1 cellular context compared by ENCODE assay signal in genomic region chr17:47252209-47252608, GRCh38.
TF ChIP-seq lines count a peak whose summit lies in the region.

No MANE protein-coding gene starts in this region.

TF ChIP-seq in HepG2, 621 proteins besides CTCF, POLR2A, EP300 and RAD21 (continued from another document and continues in another):
- TF ChIP-seq, protein P1, sequence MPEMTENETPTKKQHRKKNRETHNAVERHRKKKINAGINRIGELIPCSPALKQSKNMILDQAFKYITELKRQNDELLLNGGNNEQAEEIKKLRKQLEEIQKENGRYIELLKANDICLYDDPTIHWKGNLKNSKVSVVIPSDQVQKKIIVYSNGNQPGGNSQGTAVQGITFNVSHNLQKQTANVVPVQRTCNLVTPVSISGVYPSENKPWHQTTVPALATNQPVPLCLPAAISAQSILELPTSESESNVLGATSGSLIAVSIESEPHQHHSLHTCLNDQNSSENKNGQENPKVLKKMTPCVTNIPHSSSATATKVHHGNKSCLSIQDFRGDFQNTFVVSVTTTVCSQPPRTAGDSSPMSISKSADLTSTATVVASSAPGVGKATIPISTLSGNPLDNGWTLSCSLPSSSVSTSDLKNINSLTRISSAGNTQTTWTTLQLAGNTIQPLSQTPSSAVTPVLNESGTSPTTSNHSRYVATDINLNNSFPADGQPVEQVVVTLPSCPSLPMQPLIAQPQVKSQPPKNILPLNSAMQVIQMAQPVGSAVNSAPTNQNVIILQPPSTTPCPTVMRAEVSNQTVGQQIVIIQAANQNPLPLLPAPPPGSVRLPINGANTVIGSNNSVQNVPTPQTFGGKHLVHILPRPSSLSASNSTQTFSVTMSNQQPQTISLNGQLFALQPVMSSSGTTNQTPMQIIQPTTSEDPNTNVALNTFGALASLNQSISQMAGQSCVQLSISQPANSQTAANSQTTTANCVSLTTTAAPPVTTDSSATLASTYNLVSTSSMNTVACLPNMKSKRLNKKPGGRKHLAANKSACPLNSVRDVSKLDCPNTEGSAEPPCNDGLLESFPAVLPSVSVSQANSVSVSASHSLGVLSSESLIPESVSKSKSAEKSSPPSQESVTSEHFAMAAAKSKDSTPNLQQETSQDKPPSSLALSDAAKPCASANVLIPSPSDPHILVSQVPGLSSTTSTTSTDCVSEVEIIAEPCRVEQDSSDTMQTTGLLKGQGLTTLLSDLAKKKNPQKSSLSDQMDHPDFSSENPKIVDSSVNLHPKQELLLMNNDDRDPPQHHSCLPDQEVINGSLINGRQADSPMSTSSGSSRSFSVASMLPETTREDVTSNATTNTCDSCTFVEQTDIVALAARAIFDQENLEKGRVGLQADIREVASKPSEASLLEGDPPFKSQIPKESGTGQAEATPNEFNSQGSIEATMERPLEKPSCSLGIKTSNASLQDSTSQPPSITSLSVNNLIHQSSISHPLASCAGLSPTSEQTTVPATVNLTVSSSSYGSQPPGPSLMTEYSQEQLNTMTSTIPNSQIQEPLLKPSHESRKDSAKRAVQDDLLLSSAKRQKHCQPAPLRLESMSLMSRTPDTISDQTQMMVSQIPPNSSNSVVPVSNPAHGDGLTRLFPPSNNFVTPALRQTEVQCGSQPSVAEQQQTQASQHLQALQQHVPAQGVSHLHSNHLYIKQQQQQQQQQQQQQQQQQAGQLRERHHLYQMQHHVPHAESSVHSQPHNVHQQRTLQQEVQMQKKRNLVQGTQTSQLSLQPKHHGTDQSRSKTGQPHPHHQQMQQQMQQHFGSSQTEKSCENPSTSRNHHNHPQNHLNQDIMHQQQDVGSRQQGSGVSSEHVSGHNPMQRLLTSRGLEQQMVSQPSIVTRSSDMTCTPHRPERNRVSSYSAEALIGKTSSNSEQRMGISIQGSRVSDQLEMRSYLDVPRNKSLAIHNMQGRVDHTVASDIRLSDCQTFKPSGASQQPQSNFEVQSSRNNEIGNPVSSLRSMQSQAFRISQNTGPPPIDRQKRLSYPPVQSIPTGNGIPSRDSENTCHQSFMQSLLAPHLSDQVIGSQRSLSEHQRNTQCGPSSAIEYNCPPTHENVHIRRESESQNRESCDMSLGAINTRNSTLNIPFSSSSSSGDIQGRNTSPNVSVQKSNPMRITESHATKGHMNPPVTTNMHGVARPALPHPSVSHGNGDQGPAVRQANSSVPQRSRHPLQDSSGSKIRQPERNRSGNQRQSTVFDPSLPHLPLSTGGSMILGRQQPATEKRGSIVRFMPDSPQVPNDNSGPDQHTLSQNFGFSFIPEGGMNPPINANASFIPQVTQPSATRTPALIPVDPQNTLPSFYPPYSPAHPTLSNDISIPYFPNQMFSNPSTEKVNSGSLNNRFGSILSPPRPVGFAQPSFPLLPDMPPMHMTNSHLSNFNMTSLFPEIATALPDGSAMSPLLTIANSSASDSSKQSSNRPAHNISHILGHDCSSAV (CRISPR knock-in tag; IDR thresholded peaks at IDR 0.05; ENCODE audit: borderline replicate concordance): no peak
- TF ChIP-seq IRX3 (CRISPR knock-in tag; IDR thresholded peaks at IDR 0.05; ENCODE audit: borderline replicate concordance, low read depth) (no peak), ELF3 (CRISPR knock-in tag; IDR thresholded peaks at IDR 0.05) (peak; percentile 44; the same call in 1 of the 2 replicates), DNMT3B (CRISPR knock-in tag; conservative IDR thresholded peaks at IDR 0.05) (no peak), ZFP82 (CRISPR knock-in tag; IDR thresholded peaks at IDR 0.05; ENCODE audit: borderline replicate concordance) (no peak), ZNF264 (CRISPR knock-in tag; IDR thresholded peaks at IDR 0.05) (no peak), ZNF788 (CRISPR knock-in tag; IDR thresholded peaks at IDR 0.05; ENCODE audit: borderline replicate concordance) (no peak), ZNF800 (CRISPR knock-in tag; IDR thresholded peaks at IDR 0.05) (peak; percentile 85; the same call in 1 of the 2 replicates), ZSCAN9 (CRISPR knock-in tag; IDR thresholded peaks at IDR 0.05; ENCODE audit: borderline replicate concordance) (0 out of 2 replicates have a peak, but pooled peaks have one; percentile 43), MEIS2 (CRISPR knock-in tag; IDR thresholded peaks at IDR 0.05) (no peak), ZNF143 (CRISPR knock-in tag; IDR thresholded peaks at IDR 0.05) (no peak), TSC22D2 (CRISPR knock-in tag; IDR thresholded peaks at IDR 0.05; ENCODE audit: borderline replicate concordance) (no peak), MAF1 (CRISPR knock-in tag; IDR thresholded peaks at IDR 0.05; ENCODE audit: borderline replicate concordance) (no peak), SP1 (IDR thresholded peaks at IDR 0.05) (no peak), SP1 (CRISPR knock-in tag; IDR thresholded peaks at IDR 0.05) (no peak), SALL2 (CRISPR knock-in tag; IDR thresholded peaks at IDR 0.05) (0 out of 2 replicates have a peak, but pooled peaks have one; percentile 25), ZNF567 (CRISPR knock-in tag; IDR thresholded peaks at IDR 0.05; ENCODE audit: borderline replicate concordance) (no peak), ZNF766 (CRISPR knock-in tag; IDR thresholded peaks at IDR 0.05; ENCODE audit: borderline replicate concordance) (no peak)
- TF ChIP-seq, protein P2, sequence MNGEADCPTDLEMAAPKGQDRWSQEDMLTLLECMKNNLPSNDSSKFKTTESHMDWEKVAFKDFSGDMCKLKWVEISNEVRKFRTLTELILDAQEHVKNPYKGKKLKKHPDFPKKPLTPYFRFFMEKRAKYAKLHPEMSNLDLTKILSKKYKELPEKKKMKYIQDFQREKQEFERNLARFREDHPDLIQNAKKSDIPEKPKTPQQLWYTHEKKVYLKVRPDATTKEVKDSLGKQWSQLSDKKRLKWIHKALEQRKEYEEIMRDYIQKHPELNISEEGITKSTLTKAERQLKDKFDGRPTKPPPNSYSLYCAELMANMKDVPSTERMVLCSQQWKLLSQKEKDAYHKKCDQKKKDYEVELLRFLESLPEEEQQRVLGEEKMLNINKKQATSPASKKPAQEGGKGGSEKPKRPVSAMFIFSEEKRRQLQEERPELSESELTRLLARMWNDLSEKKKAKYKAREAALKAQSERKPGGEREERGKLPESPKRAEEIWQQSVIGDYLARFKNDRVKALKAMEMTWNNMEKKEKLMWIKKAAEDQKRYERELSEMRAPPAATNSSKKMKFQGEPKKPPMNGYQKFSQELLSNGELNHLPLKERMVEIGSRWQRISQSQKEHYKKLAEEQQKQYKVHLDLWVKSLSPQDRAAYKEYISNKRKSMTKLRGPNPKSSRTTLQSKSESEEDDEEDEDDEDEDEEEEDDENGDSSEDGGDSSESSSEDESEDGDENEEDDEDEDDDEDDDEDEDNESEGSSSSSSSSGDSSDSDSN (CRISPR knock-in tag; IDR thresholded peaks at IDR 0.05): no peak; the same call in 1 of the 2 replicates
- TF ChIP-seq, protein P3, sequence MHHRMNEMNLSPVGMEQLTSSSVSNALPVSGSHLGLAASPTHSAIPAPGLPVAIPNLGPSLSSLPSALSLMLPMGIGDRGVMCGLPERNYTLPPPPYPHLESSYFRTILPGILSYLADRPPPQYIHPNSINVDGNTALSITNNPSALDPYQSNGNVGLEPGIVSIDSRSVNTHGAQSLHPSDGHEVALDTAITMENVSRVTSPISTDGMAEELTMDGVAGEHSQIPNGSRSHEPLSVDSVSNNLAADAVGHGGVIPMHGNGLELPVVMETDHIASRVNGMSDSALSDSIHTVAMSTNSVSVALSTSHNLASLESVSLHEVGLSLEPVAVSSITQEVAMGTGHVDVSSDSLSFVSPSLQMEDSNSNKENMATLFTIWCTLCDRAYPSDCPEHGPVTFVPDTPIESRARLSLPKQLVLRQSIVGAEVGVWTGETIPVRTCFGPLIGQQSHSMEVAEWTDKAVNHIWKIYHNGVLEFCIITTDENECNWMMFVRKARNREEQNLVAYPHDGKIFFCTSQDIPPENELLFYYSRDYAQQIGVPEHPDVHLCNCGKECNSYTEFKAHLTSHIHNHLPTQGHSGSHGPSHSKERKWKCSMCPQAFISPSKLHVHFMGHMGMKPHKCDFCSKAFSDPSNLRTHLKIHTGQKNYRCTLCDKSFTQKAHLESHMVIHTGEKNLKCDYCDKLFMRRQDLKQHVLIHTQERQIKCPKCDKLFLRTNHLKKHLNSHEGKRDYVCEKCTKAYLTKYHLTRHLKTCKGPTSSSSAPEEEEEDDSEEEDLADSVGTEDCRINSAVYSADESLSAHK (CRISPR knock-in tag; IDR thresholded peaks at IDR 0.05; ENCODE audit: borderline replicate concordance): no peak
- TF ChIP-seq, protein P4, sequence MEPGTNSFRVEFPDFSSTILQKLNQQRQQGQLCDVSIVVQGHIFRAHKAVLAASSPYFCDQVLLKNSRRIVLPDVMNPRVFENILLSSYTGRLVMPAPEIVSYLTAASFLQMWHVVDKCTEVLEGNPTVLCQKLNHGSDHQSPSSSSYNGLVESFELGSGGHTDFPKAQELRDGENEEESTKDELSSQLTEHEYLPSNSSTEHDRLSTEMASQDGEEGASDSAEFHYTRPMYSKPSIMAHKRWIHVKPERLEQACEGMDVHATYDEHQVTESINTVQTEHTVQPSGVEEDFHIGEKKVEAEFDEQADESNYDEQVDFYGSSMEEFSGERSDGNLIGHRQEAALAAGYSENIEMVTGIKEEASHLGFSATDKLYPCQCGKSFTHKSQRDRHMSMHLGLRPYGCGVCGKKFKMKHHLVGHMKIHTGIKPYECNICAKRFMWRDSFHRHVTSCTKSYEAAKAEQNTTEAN (CRISPR knock-in tag; conservative IDR thresholded peaks at IDR 0.05): no peak
- TF ChIP-seq, protein P5, sequence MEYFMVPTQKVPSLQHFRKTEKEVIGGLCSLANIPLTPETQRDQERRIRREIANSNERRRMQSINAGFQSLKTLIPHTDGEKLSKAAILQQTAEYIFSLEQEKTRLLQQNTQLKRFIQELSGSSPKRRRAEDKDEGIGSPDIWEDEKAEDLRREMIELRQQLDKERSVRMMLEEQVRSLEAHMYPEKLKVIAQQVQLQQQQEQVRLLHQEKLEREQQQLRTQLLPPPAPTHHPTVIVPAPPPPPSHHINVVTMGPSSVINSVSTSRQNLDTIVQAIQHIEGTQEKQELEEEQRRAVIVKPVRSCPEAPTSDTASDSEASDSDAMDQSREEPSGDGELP (IDR thresholded peaks at IDR 0.05; ENCODE audit: borderline replicate concordance, low read depth): 0 out of 2 replicates have a peak, but pooled peaks have one; percentile 20
- TF ChIP-seq, protein P6, sequence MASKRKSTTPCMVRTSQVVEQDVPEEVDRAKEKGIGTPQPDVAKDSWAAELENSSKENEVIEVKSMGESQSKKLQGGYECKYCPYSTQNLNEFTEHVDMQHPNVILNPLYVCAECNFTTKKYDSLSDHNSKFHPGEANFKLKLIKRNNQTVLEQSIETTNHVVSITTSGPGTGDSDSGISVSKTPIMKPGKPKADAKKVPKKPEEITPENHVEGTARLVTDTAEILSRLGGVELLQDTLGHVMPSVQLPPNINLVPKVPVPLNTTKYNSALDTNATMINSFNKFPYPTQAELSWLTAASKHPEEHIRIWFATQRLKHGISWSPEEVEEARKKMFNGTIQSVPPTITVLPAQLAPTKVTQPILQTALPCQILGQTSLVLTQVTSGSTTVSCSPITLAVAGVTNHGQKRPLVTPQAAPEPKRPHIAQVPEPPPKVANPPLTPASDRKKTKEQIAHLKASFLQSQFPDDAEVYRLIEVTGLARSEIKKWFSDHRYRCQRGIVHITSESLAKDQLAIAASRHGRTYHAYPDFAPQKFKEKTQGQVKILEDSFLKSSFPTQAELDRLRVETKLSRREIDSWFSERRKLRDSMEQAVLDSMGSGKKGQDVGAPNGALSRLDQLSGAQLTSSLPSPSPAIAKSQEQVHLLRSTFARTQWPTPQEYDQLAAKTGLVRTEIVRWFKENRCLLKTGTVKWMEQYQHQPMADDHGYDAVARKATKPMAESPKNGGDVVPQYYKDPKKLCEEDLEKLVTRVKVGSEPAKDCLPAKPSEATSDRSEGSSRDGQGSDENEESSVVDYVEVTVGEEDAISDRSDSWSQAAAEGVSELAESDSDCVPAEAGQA (IDR thresholded peaks at IDR 0.05; ENCODE audit: low read depth): no peak
- TF ChIP-seq, protein P6 (CRISPR knock-in tag; IDR thresholded peaks at IDR 0.05; ENCODE audit: borderline replicate concordance): no peak
- TF ChIP-seq, protein P7, sequence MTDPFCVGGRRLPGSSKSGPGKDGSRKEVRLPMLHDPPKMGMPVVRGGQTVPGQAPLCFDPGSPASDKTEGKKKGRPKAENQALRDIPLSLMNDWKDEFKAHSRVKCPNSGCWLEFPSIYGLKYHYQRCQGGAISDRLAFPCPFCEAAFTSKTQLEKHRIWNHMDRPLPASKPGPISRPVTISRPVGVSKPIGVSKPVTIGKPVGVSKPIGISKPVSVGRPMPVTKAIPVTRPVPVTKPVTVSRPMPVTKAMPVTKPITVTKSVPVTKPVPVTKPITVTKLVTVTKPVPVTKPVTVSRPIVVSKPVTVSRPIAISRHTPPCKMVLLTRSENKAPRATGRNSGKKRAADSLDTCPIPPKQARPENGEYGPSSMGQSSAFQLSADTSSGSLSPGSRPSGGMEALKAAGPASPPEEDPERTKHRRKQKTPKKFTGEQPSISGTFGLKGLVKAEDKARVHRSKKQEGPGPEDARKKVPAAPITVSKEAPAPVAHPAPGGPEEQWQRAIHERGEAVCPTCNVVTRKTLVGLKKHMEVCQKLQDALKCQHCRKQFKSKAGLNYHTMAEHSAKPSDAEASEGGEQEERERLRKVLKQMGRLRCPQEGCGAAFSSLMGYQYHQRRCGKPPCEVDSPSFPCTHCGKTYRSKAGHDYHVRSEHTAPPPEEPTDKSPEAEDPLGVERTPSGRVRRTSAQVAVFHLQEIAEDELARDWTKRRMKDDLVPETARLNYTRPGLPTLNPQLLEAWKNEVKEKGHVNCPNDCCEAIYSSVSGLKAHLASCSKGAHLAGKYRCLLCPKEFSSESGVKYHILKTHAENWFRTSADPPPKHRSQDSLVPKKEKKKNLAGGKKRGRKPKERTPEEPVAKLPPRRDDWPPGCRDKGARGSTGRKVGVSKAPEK (CRISPR knock-in tag; IDR thresholded peaks at IDR 0.05; ENCODE audit: borderline replicate concordance): no peak
